25 cellular contexts compared by ENCODE assay signal in genomic region chr4:104393649-104394048, GRCh38.
A peak's percentile ranks its signal among the peaks of the same experiment; 100 is the strongest.
DNase-seq lines count a peak whose midpoint lies in the region; ATAC-seq and TF ChIP-seq lines count a peak whose summit lies in the region.
"Had no signal": no experiment of that assay in that cellular context is flagged by ENCODE, and none has a peak within 500 bp of the region (broad histone marks: within the 10 kb centered on the region; RNA-seq: fewer than 3 reads in every experiment).

No MANE protein-coding gene starts in this region.

- H3K27ac ChIP-seq in SK-N-MC (peak overlapping the region; percentile 99), substantia nigra (ENCODE audit: low read depth, low read length, poor library complexity, severe bottlenecking) (peak overlapping the region; percentile 85), left ventricle myocardium inferior (replicated peaks) (no peak overlapping the region)
- H3K27ac ChIP-seq: 22Rv1, gastroesophageal sphincter, ovary, right lobe of liver had no signal

- peak; percentile 14 for DNase-seq in DMS153 (lab: John Stamatoyannopoulos, UW)
- DNase-seq in DMS153 treated with DMSO at 0.1 percent for 48 hours (lab: John Stamatoyannopoulos, UW; ENCODE audit: unreplicated experiment), result no peak
- DNase-seq in SK-N-MC (ENCODE audit: low read depth, low spot score), result peak; percentile 85
- peak; percentile 31 for DNase-seq in globus pallidus (ENCODE audit: low spot score)
- DNase-seq in substantia nigra (lab: John Stamatoyannopoulos, UW), result no peak
- no peak for DNase-seq in left ventricle myocardium inferior
- DNase-seq: activated CD4-positive, alpha-beta T cell treated with anti-CD3 and anti-CD28 coated beads, Interleukin-2, amount 10 ng/mL, durations not matched to agents 24 days and 14 days; activated naive CD4-positive, alpha-beta T cell treated with anti-CD3 and anti-CD28 coated beads, Interleukin-2, amount 50 U/mL, for 16 hours; aorta; CD8-positive, alpha-beta memory T cell; DND-41; natural killer cell; NCI-H187 treated with DMSO at 0.1 percent for 48 hours; ovary; right lobe of liver; SIG-M5; stimulated activated naive CD8-positive, alpha-beta T cell treated with anti-CD3 and anti-CD28 coated beads, Interleukin-15, amount 100 ng/mL, for 72 hours; T-helper 17 cell had no signal

- no peaks in the 10 kb centered on the region for H3K36me3 ChIP-seq in SK-N-MC (ENCODE audit: insufficient read depth, low read length)
- no peaks in the 10 kb centered on the region for H3K36me3 ChIP-seq in left ventricle myocardium inferior
- H3K36me3 ChIP-seq: gastroesophageal sphincter, ovary, right lobe of liver had no signal

- H3K9ac ChIP-seq in SK-N-MC (ENCODE audit: insufficient read length), result peak overlapping the region; percentile 74

- H3K9me3 ChIP-seq in SK-N-MC (ENCODE audit: low read depth, low read length) (no peaks in the 10 kb centered on the region), left ventricle myocardium inferior (replicated peaks) (no peaks in the 10 kb centered on the region)
- H3K9me3 ChIP-seq: gastroesophageal sphincter, ovary, right lobe of liver had no signal

- no peak for TF ChIP-seq CTCF in left ventricle myocardium inferior (IDR thresholded peaks at IDR 0.05; ENCODE audit: borderline replicate concordance)

- intact Hi-C loops in left ventricle myocardium inferior (cut with micrococcal nuclease), result no loop called here

- H3K27me3 ChIP-seq in left ventricle myocardium inferior (ENCODE audit: low read depth), result no peaks in the 10 kb centered on the region
- H3K27me3 ChIP-seq: gastroesophageal sphincter, ovary, right lobe of liver had no signal

- ATAC-seq in HG03097 (IDR thresholded peaks at IDR 0.05; ENCODE audit: low FRiP score, unreplicated experiment) (no peak), HG02870 (IDR thresholded peaks at IDR 0.05; ENCODE audit: unreplicated experiment) (no peak)
- ATAC-seq: esophagus mucosa; gastroesophageal sphincter; GM12878; natural killer cell; Panc1; stimulated activated naive CD8-positive, alpha-beta T cell treated with anti-CD3 and anti-CD28 coated beads, Interleukin-15, amount 100 ng/mL, for 72 hours; T-helper 17 cell had no signal

- H3K4me3 ChIP-seq in SK-N-MC (peak overlapping the region; percentile 51), left ventricle myocardium inferior (no peak overlapping the region)
- H3K4me3 ChIP-seq: gastroesophageal sphincter, GM12878, ovary, right lobe of liver had no signal

- peaks cover 8% of the 10 kb centered on the region for H3K4me1 ChIP-seq in left ventricle myocardium inferior
- H3K4me1 ChIP-seq: gastroesophageal sphincter, right lobe of liver had no signal

Comparison
In these comparisons a context has a peak if more than half of its experiments do, and no peak if none do; other contexts are left out.
1. DNase-seq: peak in DMS153 (single experiment), SK-N-MC (single experiment) and globus pallidus (single experiment); none in DMS153 treated with DMSO at 0.1 percent for 48 hours (single experiment), substantia nigra (0 of 49) and left ventricle myocardium inferior (single experiment).